ENCODE assay signal across 8 cellular contexts in the genomic region with DNA sequence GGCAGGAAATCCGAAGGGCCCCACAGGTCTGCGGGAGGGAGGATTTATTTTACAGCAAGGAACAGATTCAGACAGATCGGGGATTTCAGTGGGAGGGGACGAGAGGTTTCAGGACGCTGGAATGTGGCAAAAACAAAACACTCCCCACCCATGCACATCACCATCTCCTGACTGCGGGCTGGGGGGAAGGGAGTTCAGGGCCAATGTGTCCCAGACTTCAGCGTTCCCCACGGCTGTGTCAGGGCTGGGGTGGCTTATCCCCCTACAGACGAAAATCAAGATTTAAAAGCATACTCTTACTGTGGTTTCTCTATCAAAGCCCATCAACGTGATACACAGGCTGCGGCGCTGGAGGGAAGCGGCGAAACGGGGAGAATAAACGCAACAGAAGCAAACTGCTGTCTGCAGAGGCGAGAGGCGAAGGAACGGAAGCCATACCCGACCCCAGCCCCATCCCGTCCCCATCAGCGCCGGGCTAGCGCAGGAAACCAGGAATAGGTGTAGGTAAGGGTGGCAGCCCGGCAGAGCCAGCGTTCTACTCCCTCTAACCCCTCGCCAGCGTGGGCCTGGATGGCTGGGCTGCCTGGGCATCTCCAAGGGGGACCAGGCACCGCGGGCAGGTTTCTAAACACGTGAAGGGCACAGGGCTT. TPM values are rescaled to one million over a fixed set of nuclear protein-coding genes. Genes with fewer than 3 reads are reported as not detected.
DNase-seq lines count a peak whose midpoint lies in the region; ATAC-seq, FAIRE-seq and TF ChIP-seq lines count a peak whose summit lies in the region.

No MANE protein-coding gene starts in this region.

- peaks cover 71% of the 10 kb centered on the region for H3K27me3 ChIP-seq in BE2C

- peak overlapping the region; percentile 75 for H3K4me3 Mint-ChIP-seq in chondrocyte (ENCODE audit: unreplicated experiment)

- WGBS in mesodermal cell (ENCODE audit: insufficient coverage in 2 of 2), 2 experiments = 0 to 1% methylated on average over 12 to 19 of the region's 31 CpGs

- peak overlapping the region; percentile 58 for H3K4me3 ChIP-seq in BE2C (ENCODE audit: low read depth, low read length)
- peak overlapping the region; percentile 65 for H3K4me3 ChIP-seq in mesodermal cell (ENCODE audit: extremely low read depth, insufficient read depth, low read length, poor library complexity, severe bottlenecking)

- peaks cover 13% of the 10 kb centered on the region for H3K27me3 Mint-ChIP-seq in chondrocyte (ENCODE audit: low read depth)

- H3K9me3 ChIP-seq in BE2C (no peaks in the 10 kb centered on the region), mesodermal cell (ENCODE audit: control insufficient read depth, low read length) (no peaks in the 10 kb centered on the region)

- no peak for TF ChIP-seq POLR2A in H54 (IDR thresholded peaks at IDR 0.05; ENCODE audit: low read depth, low read length)

- no peak for TF ChIP-seq CTCF in BE2C (IDR thresholded peaks at IDR 0.05; ENCODE audit: low read depth, low read length)
- TF ChIP-seq CTCF in chondrocyte (IDR thresholded peaks at IDR 0.05) = peak; percentile 23

- no peak for ATAC-seq in HG02678 (IDR thresholded peaks at IDR 0.05; ENCODE audit: unreplicated experiment)

- H3K27ac Mint-ChIP-seq in chondrocyte (ENCODE audit: unreplicated experiment) = no peak overlapping the region

- in situ Hi-C loops in ACHN (cut with HindIII; ENCODE audit: low pct_ligation_motif_present, low pct_unique_long_range_greater_than_20kb, low sequenced_read_pairs) = no loop called here

- no peaks in the 10 kb centered on the region for H3K36me3 Mint-ChIP-seq in chondrocyte (ENCODE audit: low read depth)

- no peaks in the 10 kb centered on the region for H3K36me3 ChIP-seq in BE2C
- no peaks in the 10 kb centered on the region for H3K36me3 ChIP-seq in mesodermal cell (ENCODE audit: control insufficient read depth, insufficient read depth, low read length)

- H3K9me3 Mint-ChIP-seq in chondrocyte (ENCODE audit: low read depth) = no peaks in the 10 kb centered on the region

- peak; percentile 24 for DNase-seq in BE2C
- DNase-seq in M059J (ENCODE audit: low read depth) = peak; percentile 82
- peak; percentile 92 for DNase-seq in chondrocyte (ENCODE audit: low spot score)
- DNase-seq in ACHN = no peak
- no peak for DNase-seq in NCI-H2029 treated with DMSO at 0.1 percent for 48 hours (lab: John Stamatoyannopoulos, UW)
- DNase-seq in H54 (ENCODE audit: insufficient read length, low spot score) = no peak

- no peak for FAIRE-seq in H54 (lab: Jason Lieb, UNC)

- H3K4me1 ChIP-seq in BE2C (no peaks in the 10 kb centered on the region; the same call in 1 of the 2 replicates), mesodermal cell (ENCODE audit: control insufficient read depth, insufficient read depth, low read length, poor library complexity, severe bottlenecking) (peaks cover 20% of the 10 kb centered on the region)

- H3K4me1 Mint-ChIP-seq in chondrocyte (ENCODE audit: low read depth) = peaks cover 40% of the 10 kb centered on the region

- H3K27ac ChIP-seq in mesodermal cell (ENCODE audit: low read depth, low read length, severe bottlenecking) = peak overlapping the region; percentile 59

RNA-seq across cellular contexts. Expression of gene TENM4, which starts 2.7 kb away (rescaled TPM):
- polyA plus RNA-seq in BE2C (2012; ENCODE audit: insufficient read depth, insufficient read length, low read depth) = 44.5 TPM
- total RNA-seq in M059J (2014; rRNA removed; shearing (Covaris generic)) = 5.5 and 22.6 TPM in 2 replicates
- total RNA-seq in chondrocyte = 2.8 to 34.3 TPM (median 3.8 TPM) in 3 replicates
- polyA plus RNA-seq in mesodermal cell (2013, experiment 1 of 2) = 21.4 TPM
- polyA plus RNA-seq in mesodermal cell (2013, experiment 2 of 2) = 24.2 TPM

Comparison
In these comparisons a context has a peak if more than half of its experiments do, and no peak if none do; other contexts are left out.
1. DNase-seq: peak in BE2C (single experiment), M059J (single experiment) and chondrocyte (single experiment); none in ACHN (single experiment), NCI-H2029 treated with DMSO at 0.1 percent for 48 hours (single experiment) and H54 (single experiment).